Comparison of ENCODE assay signal across 11 cellular contexts in genomic region chr1:24972257-24973242, GRCh38. TPM values are rescaled to one million over a fixed set of nuclear protein-coding genes. Genes with fewer than 3 reads are reported as not detected.
A peak's percentile ranks its signal among the peaks of the same experiment; 100 is the strongest.
DNase-seq lines count a peak whose midpoint lies in the region; ATAC-seq, FAIRE-seq and TF ChIP-seq lines count a peak whose summit lies in the region.
"Had no signal": no experiment of that assay in that cellular context is flagged by ENCODE, and none has a peak within 500 bp of the region (broad histone marks: within the 10 kb centered on the region; RNA-seq: fewer than 3 reads in every experiment).

No MANE protein-coding gene starts in this region.

- H4K20me1 ChIP-seq in astrocyte (ENCODE audit: insufficient read depth, low read length) = no peaks in the 10 kb centered on the region

- H3K9me3 Mint-ChIP-seq in astrocyte (ENCODE audit: unreplicated experiment) = peaks cover 20% of the 10 kb centered on the region
- H3K9me3 Mint-ChIP-seq in naive thymus-derived CD4-positive, alpha-beta T cell = peaks cover 7 to 31% (median 23%) of the 10 kb centered on the region in 11 donors

- CTCF ChIA-PET in naive thymus-derived CD4-positive, alpha-beta T cell (lab: Charles Lee) = interaction anchor here (1.0 to 2.3 kb wide), 7 partner anchors 8 to 65 kb away, joined by 3 to 11 read pairs (median 4); no protein-coding TSS in a partner anchor

- intact Hi-C loops in naive thymus-derived CD4-positive, alpha-beta T cell (cut with micrococcal nuclease) = no loop called here

- ATAC-seq in naive thymus-derived CD4-positive, alpha-beta T cell = no peak
- ATAC-seq in esophagus mucosa = no peak

- peak overlapping the region; percentile 94 for H3K27ac Mint-ChIP-seq in astrocyte (ENCODE audit: unreplicated experiment)
- H3K27ac Mint-ChIP-seq in naive thymus-derived CD4-positive, alpha-beta T cell = peak overlapping the region in 7 of 9 donors; percentile 2 to 85 (median 17)

- FAIRE-seq in GM18507 (lab: Jason Lieb, UNC) (peak; percentile 33), astrocyte (lab: Jason Lieb, UNC) (no peak)

- H3K4me3 Mint-ChIP-seq in astrocyte (ENCODE audit: unreplicated experiment) = peak overlapping the region; percentile 4
- peak overlapping the region in 2 of 10 donors; percentile 5 to 58 for H3K4me3 Mint-ChIP-seq in naive thymus-derived CD4-positive, alpha-beta T cell

- no peaks in the 10 kb centered on the region for H3K27me3 ChIP-seq in astrocyte (ENCODE audit: insufficient read depth, low read length)
- H3K27me3 ChIP-seq in naive thymus-derived CD4-positive, alpha-beta T cell (ENCODE audit: control insufficient read depth in 2 of 2, insufficient read depth in 2 of 2, low read length in 2 of 2) = no peaks in the 10 kb centered on the region

- peak overlapping the region; percentile 8 for H3K9ac ChIP-seq in astrocyte (ENCODE audit: low read length)

- no peak for TF ChIP-seq CTCF in astrocyte (IDR thresholded peaks at IDR 0.05; ENCODE audit: insufficient read depth, low read depth, low read length)

- peak overlapping the region; percentile 70 for H2AFZ ChIP-seq in astrocyte (ENCODE audit: low read depth, low read length)

- POLR2A ChIA-PET in naive thymus-derived CD4-positive, alpha-beta T cell (lab: Charles Lee) = interaction anchor here (1.0 to 7.4 kb wide), 11 partner anchors 9 to 56 kb away, joined by 3 to 58 read pairs (median 8); partner anchors contain the start of gene RUNX3

- H3K27me3 Mint-ChIP-seq in astrocyte (ENCODE audit: low read depth, unreplicated experiment) = no peaks in the 10 kb centered on the region
- no peaks in the 10 kb centered on the region for H3K27me3 Mint-ChIP-seq in naive thymus-derived CD4-positive, alpha-beta T cell

- peaks cover 11% of the 10 kb centered on the region for H3K9me3 ChIP-seq in astrocyte (ENCODE audit: insufficient read depth, low read depth, low read length)
- peaks cover 0 to 23% (median 13%) of the 10 kb centered on the region in 3 experiments for H3K9me3 ChIP-seq in naive thymus-derived CD4-positive, alpha-beta T cell (ENCODE audit: control insufficient read depth in 2 of 3, low read length in 3 of 3)

- peaks cover 6% of the 10 kb centered on the region for H3K36me3 Mint-ChIP-seq in astrocyte (ENCODE audit: low read depth, unreplicated experiment)
- peaks cover 0 to 36% (median 19%) of the 10 kb centered on the region in 5 donors for H3K36me3 Mint-ChIP-seq in naive thymus-derived CD4-positive, alpha-beta T cell

- H3K4me1 Mint-ChIP-seq in astrocyte (ENCODE audit: low read depth, unreplicated experiment) = peaks cover 36% of the 10 kb centered on the region
- peaks cover 30 to 73% (median 65%) of the 10 kb centered on the region in 7 donors for H3K4me1 Mint-ChIP-seq in naive thymus-derived CD4-positive, alpha-beta T cell

- H3K4me1 ChIP-seq in astrocyte (ENCODE audit: insufficient read depth, low read length) = peaks cover 31% of the 10 kb centered on the region
- H3K4me1 ChIP-seq in naive thymus-derived CD4-positive, alpha-beta T cell (ENCODE audit: control insufficient read depth in 2 of 2, insufficient read depth in 2 of 2, low read length in 2 of 2) = peaks cover 10 to 40% of the 10 kb centered on the region in 2 donors

- no peak overlapping the region for H3K4me3 ChIP-seq in astrocyte (ENCODE audit: insufficient read depth, low read depth, low read length)
- H3K4me3 ChIP-seq in naive thymus-derived CD4-positive, alpha-beta T cell (ENCODE audit: low read length) = no peak overlapping the region

- H3K4me2 ChIP-seq in astrocyte (ENCODE audit: low read length) = peak overlapping the region; percentile 24

- H3K36me3 ChIP-seq in astrocyte (ENCODE audit: insufficient read depth, low read length) = no peaks in the 10 kb centered on the region
- no peaks in the 10 kb centered on the region for H3K36me3 ChIP-seq in naive thymus-derived CD4-positive, alpha-beta T cell (ENCODE audit: control insufficient read depth in 2 of 3, insufficient read depth in 3 of 3, low read length in 3 of 3)

- DNase-seq in GM18507 (ENCODE audit: extremely low spot score, insufficient read length, low read depth) (no peak), LHCN-M2 (ENCODE audit: low read depth) (peak; percentile 20), astrocyte (ENCODE audit: low read depth) (no peak), NCI-H1694 treated with DMSO at 0.1 percent for 48 hours (lab: John Stamatoyannopoulos, UW) (no peak), NCI-H2081 (lab: John Stamatoyannopoulos, UW) (no peak)
- DNase-seq in naive thymus-derived CD4-positive, alpha-beta T cell = no peak
- DNase-seq: activated T-cell treated with anti-CD3 and anti-CD28 coated beads, Interleukin-2, amount 50 U/mL, for 48 hours; caudate nucleus; islet precursor cell; NCI-H146 had no signal

- no peaks in the 10 kb centered on the region for H3K79me2 ChIP-seq in astrocyte (ENCODE audit: insufficient read depth, low read length)

- H3K27ac ChIP-seq in astrocyte (ENCODE audit: low read depth, low read length) = peak overlapping the region; percentile 45
- H3K27ac ChIP-seq in naive thymus-derived CD4-positive, alpha-beta T cell (ENCODE audit: low read depth, low read length) = no peak overlapping the region

RNA-seq across cellular contexts. Expression of gene RUNX3, which starts 42.5 kb away (rescaled TPM):
- total RNA-seq in LHCN-M2 (2014; rRNA removed) = not detected in 2 replicates
- polyA plus RNA-seq in LHCN-M2 (2012) = not detected
- total RNA-seq in astrocyte = 2.1 and 2.5 TPM in 2 replicates
- total RNA-seq in naive thymus-derived CD4-positive, alpha-beta T cell = 100 to 1,000 TPM in 2 of 5 experiments, 10 to 100 TPM in 3; 71.4 to 135 (median 96.9) TPM
- polyA plus RNA-seq in naive thymus-derived CD4-positive, alpha-beta T cell = 10 to 100 TPM; 14.2 to 25.8 TPM
- 1.6 TPM for total RNA-seq in esophagus mucosa

Comparison
In these comparisons a context has a peak if more than half of its experiments do, and no peak if none do; other contexts are left out.
1. RNA of gene RUNX3, which starts 42.5 kb away (total RNA-seq): 71.4 to 135 TPM in naive thymus-derived CD4-positive, alpha-beta T cell; 2.1 to 2.5 TPM in astrocyte, 1.6 TPM in esophagus mucosa (single experiment) and not detected in LHCN-M2; every median in the first group is over 10 times any median in the second.